ENCODE assay signal across 18 cellular contexts in the genomic region with DNA sequence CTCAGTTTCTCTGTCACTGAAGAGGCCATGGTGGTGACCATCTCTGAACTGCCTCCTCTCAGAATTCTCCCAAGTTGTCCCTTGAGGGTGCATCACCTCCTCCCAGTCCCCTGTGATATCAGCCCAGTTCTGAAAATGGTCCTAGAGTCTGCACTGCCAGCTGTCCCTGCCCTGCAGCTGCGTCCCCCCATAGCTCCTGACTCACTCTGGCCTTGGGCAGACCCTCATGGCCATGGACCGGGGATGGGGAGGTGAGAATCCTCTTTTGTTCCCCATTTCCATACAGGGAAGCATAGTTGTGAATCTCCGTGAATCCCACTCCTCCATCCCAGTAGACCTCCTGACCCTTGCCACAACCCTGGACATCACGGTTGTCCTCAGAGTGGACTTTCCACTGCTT. TPM values are rescaled to one million over a fixed set of nuclear protein-coding genes. Genes with fewer than 3 reads are reported as not detected.
DNase-seq lines count a peak whose midpoint lies in the region; ATAC-seq and TF ChIP-seq lines count a peak whose summit lies in the region.
"Had no signal": no experiment of that assay in that cellular context is flagged by ENCODE, and none has a peak within 500 bp of the region (broad histone marks: within the 10 kb centered on the region; RNA-seq: fewer than 3 reads in every experiment).

No MANE protein-coding gene starts in this region.

- H3K4me1 Mint-ChIP-seq in activated T-cell treated with anti-CD3 and anti-CD28 coated beads, Interleukin-2, amount 50 U/mL, for 72 hours (ENCODE audit: low read depth): peaks cover 33% of the 10 kb centered on the region
- peaks cover 21% of the 10 kb centered on the region for H3K4me1 Mint-ChIP-seq in memory B cell

- peak overlapping the region; percentile 52 for H2AFZ ChIP-seq in OCI-LY7 (ENCODE audit: low read length)
- H2AFZ ChIP-seq: GM23248 had no signal

- no peaks in the 10 kb centered on the region for H3K9me3 Mint-ChIP-seq in activated T-cell treated with anti-CD3 and anti-CD28 coated beads, Interleukin-2, amount 50 U/mL, for 72 hours
- no peaks in the 10 kb centered on the region for H3K9me3 Mint-ChIP-seq in memory B cell

- peaks cover 24% of the 10 kb centered on the region for H3K27me3 Mint-ChIP-seq in activated T-cell treated with anti-CD3 and anti-CD28 coated beads, Interleukin-2, amount 50 U/mL, for 72 hours (ENCODE audit: low read depth)
- H3K27me3 Mint-ChIP-seq in memory B cell: peaks cover 6% of the 10 kb centered on the region

- no peaks in the 10 kb centered on the region for H3K27me3 ChIP-seq in tibial artery

- no peak overlapping the region for H3K4me3 ChIP-seq in OCI-LY7 (ENCODE audit: low read depth, low read length, poor library complexity, severe bottlenecking)
- H3K4me3 ChIP-seq in tibial artery: no peak overlapping the region
- H3K4me3 ChIP-seq: GM23248 had no signal

- H3K27ac ChIP-seq in OCI-LY7 (ENCODE audit: low read depth, low read length, poor library complexity, severe bottlenecking): no peak overlapping the region
- peak overlapping the region; percentile 43 to 44 for H3K27ac ChIP-seq in tibial artery
- H3K27ac ChIP-seq: GM23248, HL-60 had no signal

- POLR2A ChIA-PET in OCI-LY7 (lab: Charles Lee): interaction anchor here (0.5 to 0.7 kb wide), 3 partner anchors 279 to 1734 kb away, joined by 3 to 4 read pairs (median 3); no protein-coding TSS in a partner anchor

- CTCF ChIA-PET in OCI-LY7 (lab: Charles Lee; ENCODE audit: unreplicated experiment): interaction anchor here (0.6 kb wide), 1 partner anchor 40 kb away, joined by 3 read pairs; no protein-coding TSS in a partner anchor

- ATAC-seq in activated T-cell treated with anti-CD3 and anti-CD28 coated beads, Interleukin-2, amount 50 U/mL, for 72 hours (replicated peaks in 1 of 2): no peak
- no peak for ATAC-seq in memory B cell (ENCODE audit: low read depth)
- ATAC-seq in HG03521 (IDR thresholded peaks at IDR 0.05; ENCODE audit: unreplicated experiment): no peak
- ATAC-seq: HCT116 had no signal

- TF ChIP-seq CTCF in OCI-LY7 (conservative IDR thresholded peaks at IDR 0.05; ENCODE audit: low read length) (no peak), tibial artery (IDR thresholded peaks at IDR 0.05) (no peak)

- H3K4me2 ChIP-seq in OCI-LY7 (ENCODE audit: low read length): peak overlapping the region; percentile 19; the same call in 1 of the 2 replicates

- H3K9me2 ChIP-seq in OCI-LY7 (ENCODE audit: insufficient read depth, low read length): no peaks in the 10 kb centered on the region

- H3K4me3 Mint-ChIP-seq in activated T-cell treated with anti-CD3 and anti-CD28 coated beads, Interleukin-2, amount 50 U/mL, for 72 hours: no peak overlapping the region
- H3K4me3 Mint-ChIP-seq in memory B cell: peak overlapping the region; percentile 37
- H3K4me3 Mint-ChIP-seq: CD14-positive monocyte had no signal

- H3K4me1 ChIP-seq in OCI-LY7 (ENCODE audit: insufficient read depth, low read length, poor library complexity, severe bottlenecking): peaks cover 10% of the 10 kb centered on the region
- peaks cover 0 to 41% (median 13%) of the 10 kb centered on the region in 4 donors for H3K4me1 ChIP-seq in tibial artery

- H3K36me3 Mint-ChIP-seq in activated T-cell treated with anti-CD3 and anti-CD28 coated beads, Interleukin-2, amount 50 U/mL, for 72 hours (ENCODE audit: insufficient read depth in 2 of 2): peaks cover 0 to 3% of the 10 kb centered on the region in 2 donors
- no peaks in the 10 kb centered on the region for H3K36me3 Mint-ChIP-seq in memory B cell

- no peaks in the 10 kb centered on the region for H4K20me1 ChIP-seq in OCI-LY7 (ENCODE audit: insufficient read depth, low read length)

- DNase-seq in activated T-cell treated with anti-CD3 and anti-CD28 coated beads, Interleukin-2, amount 50 U/mL, for 72 hours: no peak
- DNase-seq in activated T-cell treated with anti-CD3 and anti-CD28 coated beads, Interleukin-2, amount 50 U/mL, for 1 hour: no peak
- DNase-seq in OCI-LY7 (ENCODE audit: low spot score) (no peak), memory B cell (ENCODE audit: low spot score in 2 of 2) (no peak), tibial artery (no peak), HuH-7 (ENCODE audit: low spot score) (no peak), OCI-M2 (lab: John Stamatoyannopoulos, UW; ENCODE audit: unreplicated experiment) (no peak)
- DNase-seq: AML-193, GM23248, MV-4-11, NCI-H1417, NCI-H187 treated with DMSO at 0.1 percent for 48 hours, SHP77 treated with DMSO at 0.1 percent for 48 hours had no signal

- intact Hi-C loops in OCI-LY7 (cut with micrococcal nuclease; ENCODE audit: unreplicated experiment): no loop called here
- intact Hi-C loops in tibial artery (cut with DNase I; ENCODE audit: low total_unique reads): no loop called here

- H3K9me3 ChIP-seq in OCI-LY7 (ENCODE audit: low read length): no peaks in the 10 kb centered on the region
- no peaks in the 10 kb centered on the region for H3K9me3 ChIP-seq in tibial artery

- H3K27ac Mint-ChIP-seq in activated T-cell treated with anti-CD3 and anti-CD28 coated beads, Interleukin-2, amount 50 U/mL, for 72 hours: peak overlapping the region; percentile 25
- H3K27ac Mint-ChIP-seq in memory B cell: peak overlapping the region; percentile 56

- no peaks in the 10 kb centered on the region for H3K79me2 ChIP-seq in OCI-LY7 (ENCODE audit: insufficient read depth, low read depth, low read length)

- no TSS peak for BruUV-seq in OCI-LY7 (replicated peaks; lab: Mats Ljungman, UMichigan)

- H3K36me3 ChIP-seq in OCI-LY7 (ENCODE audit: insufficient read depth, low read length) (no peaks in the 10 kb centered on the region), tibial artery (no peaks in the 10 kb centered on the region)

RNA-seq across cellular contexts. Expression of gene ETV7, which starts 4.5 kb away (rescaled TPM):
- 1 to 10 TPM; 1.4 to 7.4 TPM for total RNA-seq in activated T-cell treated with anti-CD3 and anti-CD28 coated beads, Interleukin-2, amount 50 U/mL, for 72 hours
- not detected in 2 replicates for total RNA-seq in OCI-LY7 (2014; rRNA removed; shearing (Covaris generic))
- total RNA-seq in OCI-LY7 (2022): not detected in 2 replicates

RNA-seq across cellular contexts. Expression of gene BNIP5, which starts 46.3 kb away (rescaled TPM):
- not detected for total RNA-seq in activated T-cell treated with anti-CD3 and anti-CD28 coated beads, Interleukin-2, amount 50 U/mL, for 72 hours
- total RNA-seq in OCI-LY7 (2014; rRNA removed; shearing (Covaris generic)): not detected in 2 replicates
- not detected in 2 replicates for total RNA-seq in OCI-LY7 (2022)
- total RNA-seq: GM23248, RPMI7951 had no signal

RNA-seq across cellular contexts. Expression of gene PXT1, which starts 59.7 kb away (rescaled TPM):
- under 1 TPM; 0.25 to 0.48 TPM for total RNA-seq in activated T-cell treated with anti-CD3 and anti-CD28 coated beads, Interleukin-2, amount 50 U/mL, for 72 hours
- total RNA-seq in OCI-LY7 (2014; rRNA removed; shearing (Covaris generic)): 0.15 TPM in 1 of 2 replicates, not detected in the other
- total RNA-seq in OCI-LY7 (2022): 0.25 and 0.41 TPM in 2 replicates
- total RNA-seq: GM23248 had no signal

RNA-seq across cellular contexts. Expression of gene KCTD20, which starts 59.8 kb away (rescaled TPM):
- total RNA-seq in activated T-cell treated with anti-CD3 and anti-CD28 coated beads, Interleukin-2, amount 50 U/mL, for 72 hours: 10 to 100 TPM; 48.5 to 58.9 TPM
- total RNA-seq in OCI-LY7 (2014; rRNA removed; shearing (Covaris generic)): 73.6 and 74.8 TPM in 2 replicates
- total RNA-seq in OCI-LY7 (2022): 84.6 and 89.4 TPM in 2 replicates
